Comparison of ENCODE assay signal across 8 cellular contexts in the genomic region with DNA sequence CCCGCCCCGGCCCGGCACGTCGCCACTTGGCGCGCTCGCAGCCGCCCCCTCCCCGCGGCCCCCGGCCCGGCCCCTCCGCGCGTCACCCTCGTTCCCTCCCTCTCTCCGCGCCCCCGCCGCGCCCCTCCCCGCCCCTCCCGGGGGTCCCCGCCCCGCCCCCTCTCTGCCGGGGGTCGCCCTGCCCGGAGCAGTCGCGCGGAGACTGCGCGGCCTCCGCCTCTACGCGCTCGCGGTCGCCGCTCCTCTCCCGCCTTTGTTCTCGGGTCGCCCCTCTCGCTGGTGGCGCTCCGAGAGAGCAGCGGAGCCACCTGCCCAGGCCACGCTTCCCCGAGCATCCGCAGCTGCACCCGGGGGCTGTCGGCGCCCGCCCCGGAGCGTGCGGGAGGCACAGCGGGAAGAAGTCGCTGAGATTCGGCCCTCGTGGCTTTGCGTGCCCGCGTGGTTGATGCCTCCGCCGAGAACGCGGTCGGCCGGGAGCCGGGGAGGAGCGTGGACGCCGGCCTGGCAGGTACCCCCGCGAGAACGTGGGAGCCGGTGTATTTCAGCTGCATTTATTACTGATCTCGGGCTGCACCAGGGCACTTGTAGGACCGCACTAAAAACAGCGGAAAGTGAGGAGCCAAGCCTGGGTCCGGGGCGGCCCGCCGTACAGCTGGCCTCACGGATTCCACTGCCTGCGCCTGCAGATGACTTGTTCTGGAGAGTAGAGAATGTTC. TPM values are rescaled to one million over a fixed set of nuclear protein-coding genes. Genes with fewer than 3 reads are reported as not detected.
DNase-seq lines count a peak whose midpoint lies in the region; ATAC-seq, FAIRE-seq and TF ChIP-seq lines count a peak whose summit lies in the region.

No MANE protein-coding gene starts in this region.

- H3K9ac ChIP-seq in MM.1S (ENCODE audit: low read length) (peak overlapping the region; percentile 56), keratinocyte (ENCODE audit: control insufficient read depth, extremely low read depth, insufficient read depth, low read length) (peak overlapping the region; percentile 42)

- H2AFZ ChIP-seq in MM.1S (ENCODE audit: low read length): peak overlapping the region; percentile 67
- peak overlapping the region; percentile 68 for H2AFZ ChIP-seq in keratinocyte (ENCODE audit: control insufficient read depth, low read length)

- H3K4me3 ChIP-seq in GM06990 (replicated peaks; ENCODE audit: low read depth, low read length): peak overlapping the region; percentile 59
- H3K4me3 ChIP-seq in MM.1S (ENCODE audit: low read length): peak overlapping the region; percentile 61
- peak overlapping the region; percentile 52 to 61 for H3K4me3 ChIP-seq in cardiac fibroblast (replicated peaks in 1 of 2; ENCODE audit: low read depth in 2 of 2, low read length in 2 of 2)
- peak overlapping the region; percentile 37 to 52 (median 40) for H3K4me3 ChIP-seq in keratinocyte (ENCODE audit: control insufficient read depth in 2 of 3, extremely low read depth in 1 of 3, insufficient read depth in 2 of 3, low read depth in 1 of 3, low read length in 3 of 3)

- H3K27ac ChIP-seq in MM.1S (ENCODE audit: low read length) (no peak overlapping the region), keratinocyte (ENCODE audit: control insufficient read depth, insufficient read depth, low read length) (no peak overlapping the region)

- H3K27me3 ChIP-seq in GM06990 (replicated peaks; ENCODE audit: control insufficient read depth, insufficient read depth, low read length) (no peaks in the 10 kb centered on the region), MM.1S (replicated peaks; ENCODE audit: insufficient read depth, low read length) (no peaks in the 10 kb centered on the region), keratinocyte (ENCODE audit: control insufficient read depth, extremely low read depth, insufficient read depth, low read length) (no peaks in the 10 kb centered on the region)

- CTCF ChIA-PET in WTC11 (lab: Charles Lee): interaction anchor here (0.8 to 1.0 kb wide), 2 partner anchors 23 to 28 kb away, joined by 3 read pairs; partner anchors contain the start of genes C6orf120 and WDR27

- peak; percentile 37 for ATAC-seq in GM21825 (IDR thresholded peaks at IDR 0.05; ENCODE audit: unreplicated experiment)
- peak; percentile 58 for ATAC-seq in WTC11

- peak overlapping the region; percentile 86 for H3K27ac Mint-ChIP-seq in WTC11

- H3K4me3 Mint-ChIP-seq in WTC11: peak overlapping the region; percentile 81

- no peaks in the 10 kb centered on the region for H3K9me1 ChIP-seq in keratinocyte (ENCODE audit: control insufficient read depth, extremely low read depth, insufficient read depth, low read length)

- peak; percentile 77 for DNase-seq in GM06990 (ENCODE audit: extremely low read depth, insufficient read length)
- DNase-seq in MM.1S: peak; percentile 33
- peak; percentile 72 for DNase-seq in WTC11 (ENCODE audit: low spot score)
- peak in 1 of 2 donors; percentile 47 for DNase-seq in cardiac fibroblast (ENCODE audit: low read depth in 2 of 2)
- no peak for DNase-seq in keratinocyte (ENCODE audit: low read depth, low spot score)
- DNase-seq in stimulated activated CD4-positive, alpha-beta T cell treated with anti-CD3 and anti-CD28 coated beads, Interleukin-15, amount 100 ng/mL, for 24 hours: peak; percentile 82
- DNase-seq in T1000 (lab: John Stamatoyannopoulos, UW): no peak

- no peaks in the 10 kb centered on the region for H3K9me2 ChIP-seq in MM.1S (replicated peaks; ENCODE audit: insufficient read depth, low read length)

- H3K4me2 ChIP-seq in MM.1S (ENCODE audit: low read depth, low read length): peak overlapping the region; percentile 78; the same call in 1 of the 2 replicates
- peak overlapping the region; percentile 59 for H3K4me2 ChIP-seq in keratinocyte (ENCODE audit: control insufficient read depth, extremely low read depth, insufficient read depth, low read depth, low read length)

- H3K4me1 Mint-ChIP-seq in WTC11: peaks cover 40% of the 10 kb centered on the region

- H3F3A ChIP-seq in MM.1S (ENCODE audit: insufficient read depth, low read length): 0 out of 2 replicates have a peak, but pooled peaks cover 6% of the 10 kb centered on the region

- TF ChIP-seq CTCF in GM06990 (IDR thresholded peaks at IDR 0.05; ENCODE audit: insufficient read depth, low read length, poor library complexity, severe bottlenecking): no peak
- TF ChIP-seq CTCF in MM.1S (IDR thresholded peaks at IDR 0.05; ENCODE audit: low read length): no peak
- no peak for TF ChIP-seq CTCF in WTC11 (IDR thresholded peaks at IDR 0.05)
- TF ChIP-seq CTCF in cardiac fibroblast (IDR thresholded peaks at IDR 0.05; ENCODE audit: low read depth, low read length): no peak
- no peak for TF ChIP-seq CTCF in keratinocyte (optimal IDR thresholded peaks at IDR 0.05 in 1 of 3, IDR thresholded peaks at IDR 0.05 in 1 of 3, conservative IDR thresholded peaks at IDR 0.05 in 1 of 3; ENCODE audit: extremely low read depth in 1 of 3, insufficient read depth in 2 of 3, low read length in 3 of 3)

- H3K36me3 ChIP-seq in GM06990 (ENCODE audit: control insufficient read depth, insufficient read depth, low read length) (no peaks in the 10 kb centered on the region), MM.1S (replicated peaks; ENCODE audit: insufficient read depth, low read length) (no peaks in the 10 kb centered on the region), keratinocyte (ENCODE audit: control insufficient read depth in 2 of 2, extremely low read depth in 1 of 2, insufficient read depth in 2 of 2, low read length in 2 of 2) (no peaks in the 10 kb centered on the region)

- no peak for FAIRE-seq in keratinocyte (lab: Jason Lieb, UNC)

- POLR2A ChIA-PET in WTC11 (lab: Charles Lee): interaction anchor here (1.2 to 2.4 kb wide), 2 partner anchors 23 to 27 kb away, joined by 6 to 14 read pairs; partner anchors contain the start of genes C6orf120, DYNLT2, ERMARD and WDR27

- H3K4me1 ChIP-seq in MM.1S (ENCODE audit: low read length) (no peaks in the 10 kb centered on the region), keratinocyte (ENCODE audit: control insufficient read depth, extremely low read depth, insufficient read depth, low read length) (peaks cover 19% of the 10 kb centered on the region)

- dilution Hi-C loops in keratinocyte (cut with MboI; ENCODE audit: extremely low pct_ligation_motif_present, low sequenced_read_pairs): no loop called here

- H3K27me3 Mint-ChIP-seq in WTC11 (ENCODE audit: low read depth): peaks cover 8% of the 10 kb centered on the region

- H3K36me3 Mint-ChIP-seq in WTC11: no peaks in the 10 kb centered on the region

- peaks cover 33% of the 10 kb centered on the region for H3K79me2 ChIP-seq in MM.1S (ENCODE audit: low read length)
- peaks cover 20% of the 10 kb centered on the region for H3K79me2 ChIP-seq in keratinocyte (ENCODE audit: control insufficient read depth, insufficient read depth, low read length)

- no peaks in the 10 kb centered on the region for H3K9me3 ChIP-seq in MM.1S (replicated peaks; ENCODE audit: insufficient read depth, low read length)
- no peaks in the 10 kb centered on the region for H3K9me3 ChIP-seq in keratinocyte (ENCODE audit: control insufficient read depth, low read depth, low read length)

- H4K20me1 ChIP-seq in MM.1S (ENCODE audit: insufficient read depth, low read length) (no peaks in the 10 kb centered on the region), keratinocyte (ENCODE audit: control insufficient read depth, extremely low read depth, insufficient read depth, low read length) (peaks cover 2% of the 10 kb centered on the region)

- no peaks in the 10 kb centered on the region for H3K9me3 Mint-ChIP-seq in WTC11

RNA-seq across cellular contexts. Expression of gene PHF10, which starts 0.4 kb away (rescaled TPM):
- 39.3 to 45.4 TPM (median 44.2 TPM) in 3 replicates for total RNA-seq in WTC11 (2021)
- polyA plus RNA-seq in keratinocyte: 5.9 to 14.5 TPM (median 13.4 TPM) in 3 replicates
- 14.1 TPM for polyA plus RNA-seq in keratinocyte (2011; ENCODE audit: low read depth)
- polyA plus RNA-seq in keratinocyte (2011; cell fraction: cytosol; rRNA removed): 6.2 and 14.0 TPM in 2 replicates
- polyA plus RNA-seq in keratinocyte (2011; cell fraction: nucleus; rRNA removed): 18.2 and 20.3 TPM in 2 replicates
- polyA plus RNA-seq in keratinocyte (2012; ENCODE audit: low replicate concordance): 14.3 and 16.6 TPM in 2 replicates
- polyA minus RNA-seq in keratinocyte: 1.8 to 11.0 TPM (median 2.5 TPM) in 3 replicates
- polyA minus RNA-seq in keratinocyte (2011; cell fraction: cytosol; rRNA and poly(A)+ RNA removed): 3.6 TPM
- 3.3 and 6.0 TPM in 2 replicates for polyA minus RNA-seq in keratinocyte (2011; cell fraction: nucleus; rRNA and poly(A)+ RNA removed)

RNA-seq across cellular contexts. Expression of gene C6orf120, which starts 22.8 kb away (rescaled TPM):
- total RNA-seq in WTC11 (2021): 34.5 to 37.8 TPM (median 37.0 TPM) in 3 replicates
- 12.1 to 18.1 TPM (median 14.9 TPM) in 3 replicates for polyA plus RNA-seq in keratinocyte
- polyA plus RNA-seq in keratinocyte (2011; ENCODE audit: low read depth): 4.5 TPM
- polyA plus RNA-seq in keratinocyte (2011; cell fraction: cytosol; rRNA removed): 10.1 and 14.9 TPM in 2 replicates
- polyA plus RNA-seq in keratinocyte (2011; cell fraction: nucleus; rRNA removed): 13.5 and 14.4 TPM in 2 replicates
- 10.5 and 16.9 TPM in 2 replicates for polyA plus RNA-seq in keratinocyte (2012; ENCODE audit: low replicate concordance)
- polyA minus RNA-seq in keratinocyte: 2.3 to 10.2 TPM (median 6.5 TPM) in 3 replicates
- polyA minus RNA-seq in keratinocyte (2011; cell fraction: cytosol; rRNA and poly(A)+ RNA removed): 18.4 TPM
- 8.4 and 11.4 TPM in 2 replicates for polyA minus RNA-seq in keratinocyte (2011; cell fraction: nucleus; rRNA and poly(A)+ RNA removed)

RNA-seq across cellular contexts. Expression of gene WDR27, which starts 22.9 kb away (rescaled TPM):
- total RNA-seq in WTC11 (2021): 83.4 to 126 TPM (median 90.6 TPM) in 3 replicates
- polyA plus RNA-seq in keratinocyte: 9.3 to 20.5 TPM (median 17.8 TPM) in 3 replicates
- 5.8 TPM for polyA plus RNA-seq in keratinocyte (2011; ENCODE audit: low read depth)
- 4.5 and 5.2 TPM in 2 replicates for polyA plus RNA-seq in keratinocyte (2011; cell fraction: cytosol; rRNA removed)
- polyA plus RNA-seq in keratinocyte (2011; cell fraction: nucleus; rRNA removed): 84.5 and 97.4 TPM in 2 replicates
- 7.0 and 11.0 TPM in 2 replicates for polyA plus RNA-seq in keratinocyte (2012; ENCODE audit: low replicate concordance)
- polyA minus RNA-seq in keratinocyte: 7.7 to 30.2 TPM (median 17.3 TPM) in 3 replicates
- polyA minus RNA-seq in keratinocyte (2011; cell fraction: cytosol; rRNA and poly(A)+ RNA removed): 15.2 TPM
- 43.4 and 68.7 TPM in 2 replicates for polyA minus RNA-seq in keratinocyte (2011; cell fraction: nucleus; rRNA and poly(A)+ RNA removed)

RNA-seq across cellular contexts. Expression of gene DYNLT2, which starts 26.7 kb away (rescaled TPM):
- total RNA-seq in WTC11 (2021): 1.3 to 1.7 TPM (median 1.5 TPM) in 3 replicates
- polyA plus RNA-seq in keratinocyte: 0.17 to 0.58 TPM (median 0.21 TPM) in 3 replicates
- polyA plus RNA-seq in keratinocyte (2011; ENCODE audit: low read depth): 0.91 TPM
- polyA plus RNA-seq in keratinocyte (2011; cell fraction: cytosol; rRNA removed): 0.06 TPM in 1 of 2 replicates, not detected in the other
- polyA plus RNA-seq in keratinocyte (2011; cell fraction: nucleus; rRNA removed): 0.36 and 0.59 TPM in 2 replicates
- 0.23 and 0.92 TPM in 2 replicates for polyA plus RNA-seq in keratinocyte (2012; ENCODE audit: low replicate concordance)
- 0.22 TPM in 1 of 3 replicates, not detected in the others for polyA minus RNA-seq in keratinocyte
- polyA minus RNA-seq in keratinocyte (2011; cell fraction: cytosol; rRNA and poly(A)+ RNA removed): not detected
- polyA minus RNA-seq in keratinocyte (2011; cell fraction: nucleus; rRNA and poly(A)+ RNA removed): not detected in 2 replicates

RNA-seq across cellular contexts. Expression of gene ERMARD, which starts 26.7 kb away (rescaled TPM):
- total RNA-seq in WTC11 (2021): 15.8 to 17.7 TPM (median 17.2 TPM) in 3 replicates
- polyA plus RNA-seq in keratinocyte: 25.6 to 37.9 TPM (median 37.2 TPM) in 3 replicates
- polyA plus RNA-seq in keratinocyte (2011; ENCODE audit: low read depth): 22.5 TPM
- 19.5 TPM in 2 replicates for polyA plus RNA-seq in keratinocyte (2011; cell fraction: cytosol; rRNA removed)
- 82.1 and 88.6 TPM in 2 replicates for polyA plus RNA-seq in keratinocyte (2011; cell fraction: nucleus; rRNA removed)
- polyA plus RNA-seq in keratinocyte (2012; ENCODE audit: low replicate concordance): 17.9 and 23.1 TPM in 2 replicates
- polyA minus RNA-seq in keratinocyte: 16.1 to 44.5 TPM (median 16.6 TPM) in 3 replicates
- polyA minus RNA-seq in keratinocyte (2011; cell fraction: cytosol; rRNA and poly(A)+ RNA removed): 11.9 TPM
- 11.4 and 19.5 TPM in 2 replicates for polyA minus RNA-seq in keratinocyte (2011; cell fraction: nucleus; rRNA and poly(A)+ RNA removed)

Comparison
In these comparisons a context has a peak if more than half of its experiments do, and no peak if none do; other contexts are left out.
1. DNase-seq: peak in GM06990 (single experiment), MM.1S (single experiment), WTC11 (single experiment) and stimulated activated CD4-positive, alpha-beta T cell treated with anti-CD3 and anti-CD28 coated beads, Interleukin-15, amount 100 ng/mL, for 24 hours (single experiment); none in keratinocyte (single experiment) and T1000 (single experiment).
2. Peak in every context shown above with its lines, with median percentiles within 50 percentile points of each other: H3K4me3 ChIP-seq.